ENCODE assay signal across 1 cellular context in the genomic region with DNA sequence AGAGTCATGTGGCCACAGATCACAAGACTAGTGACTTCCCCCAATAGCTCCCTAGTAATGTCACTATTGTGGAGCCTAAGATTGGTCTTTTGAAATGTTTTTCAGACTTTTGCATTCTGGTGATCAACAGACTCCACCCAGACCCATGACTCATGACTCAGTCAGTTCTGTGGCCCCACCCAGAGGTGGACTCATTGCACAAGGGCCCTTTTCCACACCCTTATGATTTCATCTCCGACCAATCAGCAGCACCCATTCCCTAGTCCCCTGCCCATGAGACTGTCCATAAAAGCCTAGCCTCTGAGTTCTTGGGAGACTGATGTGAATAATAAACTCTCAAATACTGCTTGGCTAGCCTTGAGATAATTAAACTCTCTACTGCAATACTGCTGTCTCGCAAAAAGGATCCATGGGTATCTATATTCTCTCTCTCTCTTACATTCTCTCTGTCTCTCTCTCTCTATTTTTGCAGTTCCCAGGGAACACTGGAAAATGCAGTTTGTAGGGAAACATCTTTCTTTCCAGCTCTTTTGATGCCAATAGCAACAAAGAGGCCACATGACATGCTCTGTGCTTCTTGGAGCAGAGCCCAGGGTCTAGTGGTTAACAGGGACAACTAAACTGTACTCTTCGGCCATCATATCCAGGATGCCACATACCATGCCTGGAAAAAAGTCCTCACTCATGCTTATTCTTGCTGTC.
TF ChIP-seq lines count a peak whose summit lies in the region.

No MANE protein-coding gene starts in this region.

TF ChIP-seq in HEK293, 187 proteins besides CTCF, POLR2A, EP300 and RAD21 (continued from another document):
- TF ChIP-seq ZNF335 (tag by site-specific recombination; conservative IDR thresholded peaks at IDR 0.05) = no peak
- TF ChIP-seq ZNF132 (tag by site-specific recombination; IDR thresholded peaks at IDR 0.05; ENCODE audit: borderline replicate concordance) = no peak
- TF ChIP-seq HOXC10 (CRISPR knock-in tag; IDR thresholded peaks at IDR 0.05) = no peak
- TF ChIP-seq, protein P1, sequence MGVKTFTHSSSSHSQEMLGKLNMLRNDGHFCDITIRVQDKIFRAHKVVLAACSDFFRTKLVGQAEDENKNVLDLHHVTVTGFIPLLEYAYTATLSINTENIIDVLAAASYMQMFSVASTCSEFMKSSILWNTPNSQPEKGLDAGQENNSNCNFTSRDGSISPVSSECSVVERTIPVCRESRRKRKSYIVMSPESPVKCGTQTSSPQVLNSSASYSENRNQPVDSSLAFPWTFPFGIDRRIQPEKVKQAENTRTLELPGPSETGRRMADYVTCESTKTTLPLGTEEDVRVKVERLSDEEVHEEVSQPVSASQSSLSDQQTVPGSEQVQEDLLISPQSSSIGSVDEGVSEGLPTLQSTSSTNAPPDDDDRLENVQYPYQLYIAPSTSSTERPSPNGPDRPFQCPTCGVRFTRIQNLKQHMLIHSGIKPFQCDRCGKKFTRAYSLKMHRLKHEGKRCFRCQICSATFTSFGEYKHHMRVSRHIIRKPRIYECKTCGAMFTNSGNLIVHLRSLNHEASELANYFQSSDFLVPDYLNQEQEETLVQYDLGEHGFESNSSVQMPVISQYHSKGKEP (tag by site-specific recombination; IDR thresholded peaks at IDR 0.05) = no peak
- no peak for TF ChIP-seq GLIS2 (tag by site-specific recombination; IDR thresholded peaks at IDR 0.05)
- TF ChIP-seq SP2 (tag by site-specific recombination; IDR thresholded peaks at IDR 0.05) = peak; percentile 36
- TF ChIP-seq EGR2 (tag by site-specific recombination; IDR thresholded peaks at IDR 0.05; ENCODE audit: low read depth) = no peak
- no peak for TF ChIP-seq ZNF157 (tag by site-specific recombination; IDR thresholded peaks at IDR 0.05)
- TF ChIP-seq, protein P2, sequence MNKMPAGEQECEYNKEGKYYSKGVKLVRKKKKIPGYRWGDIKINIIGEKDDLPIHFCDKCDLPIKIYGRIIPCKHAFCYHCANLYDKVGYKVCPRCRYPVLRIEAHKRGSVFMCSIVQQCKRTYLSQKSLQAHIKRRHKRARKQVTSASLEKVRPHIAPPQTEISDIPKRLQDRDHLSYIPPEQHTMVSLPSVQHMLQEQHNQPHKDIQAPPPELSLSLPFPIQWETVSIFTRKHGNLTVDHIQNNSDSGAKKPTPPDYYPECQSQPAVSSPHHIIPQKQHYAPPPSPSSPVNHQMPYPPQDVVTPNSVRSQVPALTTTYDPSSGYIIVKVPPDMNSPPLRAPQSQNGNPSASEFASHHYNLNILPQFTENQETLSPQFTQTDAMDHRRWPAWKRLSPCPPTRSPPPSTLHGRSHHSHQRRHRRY (tag by site-specific recombination; IDR thresholded peaks at IDR 0.05) = no peak
- no peak for TF ChIP-seq ZNF214 (tag by site-specific recombination; IDR thresholded peaks at IDR 0.05; ENCODE audit: borderline replicate concordance)
TF ChIP-seq in HEK293: peak in this region for 7.
